Comparison of ENCODE assay signal across 20 cellular contexts in genomic region chr12:59070534-59070933, GRCh38.
A peak's percentile ranks its signal among the peaks of the same experiment; 100 is the strongest.
DNase-seq lines count a peak whose midpoint lies in the region; ATAC-seq and TF ChIP-seq lines count a peak whose summit lies in the region.
"Had no signal": no experiment of that assay in that cellular context is flagged by ENCODE, and none has a peak within 500 bp of the region (broad histone marks: within the 10 kb centered on the region; RNA-seq: fewer than 3 reads in every experiment).

No MANE protein-coding gene starts in this region.

- no peak overlapping the region for H3K4me3 ChIP-seq in osteoblast (ENCODE audit: insufficient read depth, low read length)
- H3K4me3 ChIP-seq: cardiac muscle cell had no signal

- TF ChIP-seq CTCF in endothelial cell (IDR thresholded peaks at IDR 0.05; ENCODE audit: unreplicated experiment) = no peak
- TF ChIP-seq CTCF in osteoblast (IDR thresholded peaks at IDR 0.05; ENCODE audit: extremely low read depth, low read depth, low read length) = no peak

- ATAC-seq in GM19397 (IDR thresholded peaks at IDR 0.05; ENCODE audit: unreplicated experiment) = no peak
- ATAC-seq: activated naive CD4-positive, alpha-beta T cell treated with anti-CD3 and anti-CD28 coated beads, Interleukin-2, amount 50 U/mL, for 72 hours; activated T-cell treated with anti-CD3 and anti-CD28 coated beads, Interleukin-2, amount 50 U/mL, for 4 hours; stimulated activated naive CD8-positive, alpha-beta T cell treated with anti-CD3 and anti-CD28 coated beads, Interleukin-15, amount 100 ng/mL, for 72 hours had no signal

- H3K9me3 ChIP-seq in osteoblast (ENCODE audit: low read depth, low read length) = no peaks in the 10 kb centered on the region

- H3K4me2 ChIP-seq in osteoblast (ENCODE audit: insufficient read depth, low read length) = peak overlapping the region; percentile 30

- no peaks in the 10 kb centered on the region for H3K36me3 ChIP-seq in osteoblast (ENCODE audit: insufficient read depth, low read length)
- H3K36me3 ChIP-seq: cardiac muscle cell had no signal

- H3K27ac Mint-ChIP-seq in endothelial cell (ENCODE audit: unreplicated experiment) = peak overlapping the region; percentile 96
- H3K27ac Mint-ChIP-seq: activated CD4-positive, alpha-beta memory T cell treated with anti-CD3 and anti-CD28 coated beads for 36 hours; activated naive CD4-positive, alpha-beta T cell treated with anti-CD3 and anti-CD28 coated beads, Interleukin-2, amount 50 U/mL, for 72 hours; naive B cell; stimulated activated naive CD8-positive, alpha-beta T cell treated with anti-CD3 and anti-CD28 coated beads, Interleukin-15, amount 100 ng/mL, for 72 hours had no signal

- H3K27me3 ChIP-seq in osteoblast (ENCODE audit: insufficient read depth, low read length) = no peaks in the 10 kb centered on the region
- H3K27me3 ChIP-seq: cardiac muscle cell had no signal

- no peaks in the 10 kb centered on the region for H4K20me1 ChIP-seq in osteoblast (ENCODE audit: insufficient read depth, low read length)

- H2AFZ ChIP-seq in osteoblast (ENCODE audit: low read length) = peak overlapping the region; percentile 58

- DNase-seq in NCI-H1092 treated with DMSO at 0.1 percent for 48 hours (lab: John Stamatoyannopoulos, UW) (peak; percentile 26), NCI-H1092 (lab: John Stamatoyannopoulos, UW) (no peak), NCI-H774 (lab: John Stamatoyannopoulos, UW) (peak; percentile 60), endothelial cell (ENCODE audit: low spot score) (no peak), osteoblast (ENCODE audit: insufficient read length, low spot score, missing footprints) (no peak), nucleus accumbens (lab: John Stamatoyannopoulos, UW) (no peak), midbrain (lab: John Stamatoyannopoulos, UW) (no peak)
- DNase-seq: activated CD4-positive, alpha-beta memory T cell treated with anti-CD3 and anti-CD28 coated beads for 36 hours; activated T-cell treated with anti-CD3 and anti-CD28 coated beads, Interleukin-2, amount 50 U/mL, for 4 hours; C1 segment of cervical spinal cord; foreskin fibroblast; naive B cell; NCI-H1048; NCI-H526 treated with DMSO at 0.1 percent for 48 hours; stimulated activated CD4-positive, alpha-beta T cell treated with anti-CD3 and anti-CD28 coated beads, Interleukin-15, amount 100 ng/mL, for 24 hours; stimulated activated naive CD8-positive, alpha-beta T cell treated with anti-CD3 and anti-CD28 coated beads, Interleukin-15, amount 100 ng/mL, for 72 hours had no signal

- H3K4me3 Mint-ChIP-seq in endothelial cell (ENCODE audit: unreplicated experiment) = no peak overlapping the region
- H3K4me3 Mint-ChIP-seq: activated CD4-positive, alpha-beta memory T cell treated with anti-CD3 and anti-CD28 coated beads for 36 hours; activated T-cell treated with anti-CD3 and anti-CD28 coated beads, Interleukin-2, amount 50 U/mL, for 4 hours; stimulated activated naive CD8-positive, alpha-beta T cell treated with anti-CD3 and anti-CD28 coated beads, Interleukin-15, amount 100 ng/mL, for 72 hours had no signal

- H3K9me3 Mint-ChIP-seq in endothelial cell (ENCODE audit: unreplicated experiment) = no peaks in the 10 kb centered on the region
- H3K9me3 Mint-ChIP-seq: activated CD4-positive, alpha-beta memory T cell treated with anti-CD3 and anti-CD28 coated beads for 36 hours; activated T-cell treated with anti-CD3 and anti-CD28 coated beads, Interleukin-2, amount 50 U/mL, for 4 hours had no signal

- H3K4me1 ChIP-seq in osteoblast (ENCODE audit: insufficient read depth, low read length) = peaks cover 18% of the 10 kb centered on the region

- H3K4me1 Mint-ChIP-seq in endothelial cell (ENCODE audit: unreplicated experiment) = peaks cover 48% of the 10 kb centered on the region
- H3K4me1 Mint-ChIP-seq: naive B cell; stimulated activated naive CD8-positive, alpha-beta T cell treated with anti-CD3 and anti-CD28 coated beads, Interleukin-15, amount 100 ng/mL, for 72 hours had no signal

- H3K36me3 Mint-ChIP-seq in endothelial cell (ENCODE audit: low read depth, unreplicated experiment) = no peaks in the 10 kb centered on the region
- H3K36me3 Mint-ChIP-seq: activated CD4-positive, alpha-beta memory T cell treated with anti-CD3 and anti-CD28 coated beads for 36 hours; activated naive CD4-positive, alpha-beta T cell treated with anti-CD3 and anti-CD28 coated beads, Interleukin-2, amount 50 U/mL, for 72 hours; naive B cell had no signal

- no peaks in the 10 kb centered on the region for H3K79me2 ChIP-seq in osteoblast (ENCODE audit: insufficient read depth, low read length)

- H3K27me3 Mint-ChIP-seq in endothelial cell (ENCODE audit: unreplicated experiment) = peaks cover 2% of the 10 kb centered on the region
- H3K27me3 Mint-ChIP-seq: activated CD4-positive, alpha-beta memory T cell treated with anti-CD3 and anti-CD28 coated beads for 36 hours; naive B cell; stimulated activated naive CD8-positive, alpha-beta T cell treated with anti-CD3 and anti-CD28 coated beads, Interleukin-15, amount 100 ng/mL, for 72 hours had no signal

- H3K27ac ChIP-seq in osteoblast (ENCODE audit: low read depth, low read length) = no peak overlapping the region
- H3K27ac ChIP-seq: cardiac muscle cell, HL-60 had no signal

Comparison
In these comparisons a context has a peak if more than half of its experiments do, and no peak if none do; other contexts are left out.
1. DNase-seq: peak in NCI-H1092 treated with DMSO at 0.1 percent for 48 hours (single experiment) and NCI-H774 (single experiment); none in NCI-H1092 (single experiment), endothelial cell (single experiment), osteoblast (single experiment), nucleus accumbens (0 of 56) and midbrain (single experiment).